ENCODE assay signal across 8 cellular contexts in genomic region chr19:39824143-39825092, GRCh38. TPM values are rescaled to one million over a fixed set of nuclear protein-coding genes. Genes with fewer than 3 reads are reported as not detected.
DNase-seq lines count a peak whose midpoint lies in the region; ATAC-seq and TF ChIP-seq lines count a peak whose summit lies in the region.

No MANE protein-coding gene starts in this region.

- no peaks in the 10 kb centered on the region for H3K4me1 Mint-ChIP-seq in MCF 10A (ENCODE audit: insufficient read depth, unreplicated experiment)

- WGBS in liver: 7% methylated on average over 47 of the region's 47 CpGs

- H3K36me3 ChIP-seq in breast epithelium (no peaks in the 10 kb centered on the region), liver (ENCODE audit: control insufficient read depth in 4 of 4, insufficient read depth in 3 of 4, low read depth in 1 of 4, low read length in 3 of 4) (peaks cover 0 to 24% (median 4%) of the 10 kb centered on the region in 4 donors)

- intact Hi-C loops in breast epithelium (cut with DNase I; ENCODE audit: low total_unique reads): no loop called here
- intact Hi-C loops in MCF 10A (cut with micrococcal nuclease): no loop called here

- H3K9me3 ChIP-seq in breast epithelium: no peaks in the 10 kb centered on the region
- no peaks in the 10 kb centered on the region for H3K9me3 ChIP-seq in liver (ENCODE audit: control insufficient read depth in 4 of 4, low read length in 3 of 4)

- BruUV-seq in MCF 10A (replicated peaks; lab: Mats Ljungman, UMichigan): no TSS peak

- H3K27ac ChIP-seq in breast epithelium: peak overlapping the region; percentile 77 to 78
- H3K27ac ChIP-seq in liver (ENCODE audit: low read depth in 1 of 2, low read length in 2 of 2): peak overlapping the region; percentile 8 to 42

- H3K4me3 Mint-ChIP-seq in MCF 10A (ENCODE audit: unreplicated experiment): no peak overlapping the region

- H3K27me3 ChIP-seq in breast epithelium (no peaks in the 10 kb centered on the region), liver (ENCODE audit: control insufficient read depth in 4 of 4, insufficient read depth in 4 of 4, low read length in 3 of 4) (no peaks in the 10 kb centered on the region)

- TF ChIP-seq POLR2A in breast epithelium (IDR thresholded peaks at IDR 0.05): no peak

- H3K36me3 Mint-ChIP-seq in MCF 10A (ENCODE audit: insufficient read depth, unreplicated experiment): peaks cover 33% of the 10 kb centered on the region

- ATAC-seq in HG03066 (IDR thresholded peaks at IDR 0.05; ENCODE audit: low read depth, unreplicated experiment): peak; percentile 90

- POLR2A ChIA-PET in MCF 10A (lab: Yijun Ruan, JAX): interaction anchor here (1.0 kb wide), 1 partner anchor 10 kb away, joined by 3 read pairs; the partner anchor contains the start of gene DYRK1B

- H3K27ac Mint-ChIP-seq in MCF 10A (ENCODE audit: low read depth, unreplicated experiment): no peak overlapping the region

- peak overlapping the region; percentile 60 to 81 (median 75) for H3K4me3 ChIP-seq in breast epithelium
- peak overlapping the region; percentile 56 to 94 (median 92) for H3K4me3 ChIP-seq in liver (ENCODE audit: low read depth in 1 of 3, low read length in 3 of 3)

- H3K4me1 ChIP-seq in breast epithelium (no peaks in the 10 kb centered on the region), liver (ENCODE audit: control insufficient read depth in 4 of 4, insufficient read depth in 4 of 4, low read length in 3 of 4) (peaks cover 2 to 20% (median 15%) of the 10 kb centered on the region in 4 donors)

- DNase-seq in breast epithelium (ENCODE audit: low spot score in 2 of 2) (peak; percentile 88 to 90), MCF 10A (ENCODE audit: unreplicated experiment) (no peak), NCI-H226 (peak; percentile 78), ecto neural progenitor cell (ENCODE audit: low spot score) (peak; percentile 89)
- peak; percentile 88 for DNase-seq in activated CD4-positive, alpha-beta T cell treated with anti-CD3 and anti-CD28 coated beads, Interleukin-2, amount 50 U/mL, for 1 hour
- peak; percentile 78 to 79 for DNase-seq in stimulated activated CD4-positive, alpha-beta T cell treated with anti-CD3 and anti-CD28 coated beads, Interleukin-2, amount 100 ng/mL, for 48 hours

- TF ChIP-seq RAD21 in liver (IDR thresholded peaks at IDR 0.05): no peak

- H3K9me3 Mint-ChIP-seq in MCF 10A (ENCODE audit: unreplicated experiment): no peaks in the 10 kb centered on the region

- TF ChIP-seq CTCF in breast epithelium (IDR thresholded peaks at IDR 0.05): peak in 1 of 3 donors; percentile 43
- no peak for TF ChIP-seq CTCF in MCF 10A (IDR thresholded peaks at IDR 0.05; ENCODE audit: unreplicated experiment)
- TF ChIP-seq CTCF in liver (IDR thresholded peaks at IDR 0.05; ENCODE audit: low read depth, low read length, missing input control): no peak

- H3K9ac ChIP-seq in liver (ENCODE audit: low read depth in 1 of 2, low read length in 2 of 2): peak overlapping the region; percentile 64 to 73

- no peaks in the 10 kb centered on the region for H3K27me3 Mint-ChIP-seq in MCF 10A (ENCODE audit: insufficient read depth, unreplicated experiment)

- CTCF ChIA-PET in MCF 10A (lab: Yijun Ruan, JAX): interaction anchor here (0.6 kb wide), 1 partner anchor 284 kb away, joined by 4 read pairs; no protein-coding TSS in a partner anchor

TF ChIP-seq in liver, 16 proteins besides CTCF, POLR2A, EP300 and RAD21:
- TF ChIP-seq YY1 (IDR thresholded peaks at IDR 0.05) (peak; percentile 92), NR2F2 (IDR thresholded peaks at IDR 0.05) (peak; percentile 15), ZBTB33 (IDR thresholded peaks at IDR 0.05) (peak; percentile 43), HNF4G (IDR thresholded peaks at IDR 0.05) (no peak), SP1 (IDR thresholded peaks at IDR 0.05) (peak; percentile 84), GABPA (IDR thresholded peaks at IDR 0.05 in 1 of 2, conservative IDR thresholded peaks at IDR 0.05 in 1 of 2) (peak in 1 of 2 donors; percentile 67), HNF4A (conservative IDR thresholded peaks at IDR 0.05) (peak; percentile 22 to 29), ATF3 (IDR thresholded peaks at IDR 0.05) (no peak), REST (IDR thresholded peaks at IDR 0.05) (peak; percentile 54), TAF1 (conservative IDR thresholded peaks at IDR 0.05) (no peak), MAX (IDR thresholded peaks at IDR 0.05) (peak; percentile 62), FOXA2 (IDR thresholded peaks at IDR 0.05) (no peak), RXRA (IDR thresholded peaks at IDR 0.05) (peak; percentile 29 to 45), EGR1 (IDR thresholded peaks at IDR 0.05; ENCODE audit: low read depth in 2 of 2) (no peak)

RNA-seq across cellular contexts. Expression of gene DYRK1B, which starts 9.5 kb away (rescaled TPM):
- 10 to 100 TPM in 1 of 3 donors, 1 to 10 TPM in 2; 6.2 to 12.1 (median 7.0) TPM for total RNA-seq in breast epithelium
- 11.8 and 14.3 TPM in 2 replicates for total RNA-seq in MCF 10A (2022)
- 1 to 10 TPM; 3.7 to 7.6 TPM for total RNA-seq in liver
- polyA plus RNA-seq in liver: 1 to 10 TPM; 2.8 TPM

RNA-seq across cellular contexts. Expression of gene FBL, which starts 21.8 kb away (rescaled TPM):
- 100 to 1,000 TPM; 111 to 217 (median 145) TPM for total RNA-seq in breast epithelium
- 355 and 502 TPM in 2 replicates for total RNA-seq in MCF 10A (2022)
- 10 to 100 TPM; 36.1 to 96.2 TPM for total RNA-seq in liver
- polyA plus RNA-seq in liver: 10 to 100 TPM; 23.3 to 79.3 TPM

RNA-seq across cellular contexts. Expression of gene LEUTX, which starts 45.8 kb away (rescaled TPM):
- total RNA-seq in breast epithelium: not detected
- total RNA-seq in MCF 10A (2022): not detected in 2 replicates
- not detected for total RNA-seq in liver
- polyA plus RNA-seq in liver: not detected
